18 cellular contexts compared by ENCODE assay signal in genomic region chr5:177020033-177020432, GRCh38. TPM values are rescaled to one million over a fixed set of nuclear protein-coding genes. Genes with fewer than 3 reads are reported as not detected.
DNase-seq lines count a peak whose midpoint lies in the region; ATAC-seq, FAIRE-seq and TF ChIP-seq lines count a peak whose summit lies in the region.
"Had no signal": no experiment of that assay in that cellular context is flagged by ENCODE, and none has a peak within 500 bp of the region (broad histone marks: within the 10 kb centered on the region; RNA-seq: fewer than 3 reads in every experiment).

No MANE protein-coding gene starts in this region.

- no peaks in the 10 kb centered on the region for H3K9me3 ChIP-seq in CD4-positive, alpha-beta T cell (ENCODE audit: control insufficient read depth, low read length)
- H3K9me3 ChIP-seq in K562 (replicated peaks; ENCODE audit: control insufficient read depth, insufficient read depth, low read depth, low read length) (no peaks in the 10 kb centered on the region), GM23248 (ENCODE audit: low read depth) (no peaks in the 10 kb centered on the region)
- H3K9me3 ChIP-seq: A549; BLaER1 treated with 17β-estradiol and CSF1 and Interleukin-3, amounts not matched to agents 10 nM and 100 nM; Caco-2 had no signal

- 88% methylated on average over 2 of the region's 2 CpGs for WGBS in K562 (ENCODE audit: insufficient coverage, low coverage, missing lambda C conversion rate)
- WGBS in GM23248 (ENCODE audit: low coverage in 1 of 2, low lambda C conversion rate in 2 of 2, missing lambda C conversion rate in 2 of 2), 2 experiments = 88 to 96% methylated on average over 2 of the region's 2 CpGs

- H3K4me3 ChIP-seq in K562 (no peak overlapping the region), GM23248 (no peak overlapping the region)
- H3K4me3 ChIP-seq: A549; BLaER1 treated with 17β-estradiol and CSF1 and Interleukin-3, amounts not matched to agents 10 nM and 100 nM had no signal

- H3K27me3 ChIP-seq in CD4-positive, alpha-beta T cell (ENCODE audit: control insufficient read depth, insufficient read depth, low read length) = no peaks in the 10 kb centered on the region
- no peaks in the 10 kb centered on the region for H3K27me3 ChIP-seq in K562 (ENCODE audit: control insufficient read depth in 2 of 2, insufficient read depth in 2 of 2, low read length in 2 of 2)
- no peaks in the 10 kb centered on the region for H3K27me3 ChIP-seq in GM23248 (replicated peaks; ENCODE audit: insufficient read depth)
- H3K27me3 ChIP-seq: BLaER1 treated with 17β-estradiol and CSF1 and Interleukin-3, amounts not matched to agents 10 nM and 100 nM had no signal

- POLR2A ChIA-PET in CD4-positive, alpha-beta T cell (lab: Charles Lee) = interaction anchor here (0.7 to 1.6 kb wide), 2 partner anchors 13 to 15 kb away, joined by 3 to 7 read pairs; partner anchors contain the start of gene UIMC1
- POLR2A ChIA-PET in K562 (lab: Yijun Ruan, JAX) = interaction anchor here (0.6 to 1.2 kb wide), 3 partner anchors 22 to 152 kb away, joined by 3 to 5 read pairs (median 3); no protein-coding TSS in a partner anchor

- peaks cover 46% of the 10 kb centered on the region for H3K79me2 ChIP-seq in K562 (ENCODE audit: control insufficient read depth, insufficient read depth, low read length)
- H3K79me2 ChIP-seq in GM23248 (ENCODE audit: insufficient read depth) = peaks cover 40% of the 10 kb centered on the region

- no peaks in the 10 kb centered on the region for H3K27me3 Mint-ChIP-seq in activated T-cell treated with anti-CD3 and anti-CD28 coated beads, Interleukin-2, amount 50 U/mL, for 4 hours (ENCODE audit: low read depth)
- H3K27me3 Mint-ChIP-seq in CD4-positive, alpha-beta T cell = no peaks in the 10 kb centered on the region
- no peaks in the 10 kb centered on the region for H3K27me3 Mint-ChIP-seq in neural crest cell (ENCODE audit: low read depth)
- H3K27me3 Mint-ChIP-seq: B cell had no signal

- peaks cover 3% of the 10 kb centered on the region for H3K36me3 Mint-ChIP-seq in activated T-cell treated with anti-CD3 and anti-CD28 coated beads, Interleukin-2, amount 50 U/mL, for 4 hours (ENCODE audit: insufficient read depth)
- peaks cover 15% of the 10 kb centered on the region for H3K36me3 Mint-ChIP-seq in CD4-positive, alpha-beta T cell (ENCODE audit: low read depth)
- peaks cover 4% of the 10 kb centered on the region for H3K36me3 Mint-ChIP-seq in neural crest cell (ENCODE audit: low read depth)

- no peak for FAIRE-seq in K562 (lab: Jason Lieb, UNC)
- FAIRE-seq: A549, D721Med, G401.6, GM12891, H1 had no signal

- no TSS peak for BruUV-seq in K562 (replicated peaks; lab: Mats Ljungman, UMichigan)

- intact Hi-C loops in CD4-positive, alpha-beta T cell (cut with DNase I, micrococcal nuclease) = loop anchor here in 1 of 2 experiments (5.0 kb wide), 1 partner anchor 112 kb away; the partner anchor contains the start of gene NSD1
- intact Hi-C loops in K562 (cut with micrococcal nuclease) = no loop called here

- no peak for TF ChIP-seq CTCF in CD4-positive, alpha-beta T cell (IDR thresholded peaks at IDR 0.05)
- TF ChIP-seq CTCF in K562 (IDR thresholded peaks at IDR 0.05 in 2 of 3, conservative IDR thresholded peaks at IDR 0.05 in 1 of 3; ENCODE audit: insufficient read depth in 2 of 3, low read depth in 1 of 3, low read length in 3 of 3) = no peak
- TF ChIP-seq CTCF in neural crest cell (conservative IDR thresholded peaks at IDR 0.05) = no peak

- H3K9me3 Mint-ChIP-seq in activated T-cell treated with anti-CD3 and anti-CD28 coated beads, Interleukin-2, amount 50 U/mL, for 4 hours = no peaks in the 10 kb centered on the region
- H3K9me3 Mint-ChIP-seq in CD4-positive, alpha-beta T cell = no peaks in the 10 kb centered on the region
- no peaks in the 10 kb centered on the region for H3K9me3 Mint-ChIP-seq in neural crest cell
- H3K9me3 Mint-ChIP-seq: H9 had no signal

- CTCF ChIA-PET in CD4-positive, alpha-beta T cell (lab: Charles Lee) = interaction anchor here (1.3 to 1.5 kb wide), 3 partner anchors 14 to 52 kb away, joined by 3 to 5 read pairs (median 3); no protein-coding TSS in a partner anchor
- CTCF ChIA-PET in K562 (lab: Yijun Ruan, JAX; ENCODE audit: low intra/inter-chr PET ratio) = no interaction called here

- no peaks in the 10 kb centered on the region for H3K9me2 ChIP-seq in GM23248 (ENCODE audit: insufficient read depth)

- H3K4me2 ChIP-seq in K562 (ENCODE audit: insufficient read depth, low read length) = no peak overlapping the region
- no peak overlapping the region for H3K4me2 ChIP-seq in GM23248 (ENCODE audit: unreplicated experiment)
- H3K4me2 ChIP-seq: A549; BLaER1 treated with 17β-estradiol and CSF1 and Interleukin-3, amounts not matched to agents 10 nM and 100 nM had no signal

- peaks cover 9% of the 10 kb centered on the region for H3K36me3 ChIP-seq in K562 (ENCODE audit: control insufficient read depth, insufficient read depth, low read length)
- no peaks in the 10 kb centered on the region for H3K36me3 ChIP-seq in GM23248 (ENCODE audit: low read depth)

- no peak for TF ChIP-seq EP300 in K562 (IDR thresholded peaks at IDR 0.05; ENCODE audit: low read length)

- H4K20me1 ChIP-seq in K562 (replicated peaks; ENCODE audit: control insufficient read depth, insufficient read depth, low read length) = no peaks in the 10 kb centered on the region
- H4K20me1 ChIP-seq in GM23248 (ENCODE audit: insufficient read depth) = no peaks in the 10 kb centered on the region

- DNase-seq in activated T-cell treated with anti-CD3 and anti-CD28 coated beads, Interleukin-2, amount 50 U/mL, for 4 hours = no peak
- no peak for DNase-seq in activated T-cell treated with anti-CD3 and anti-CD28 coated beads for 4 hours
- DNase-seq in CD4-positive, alpha-beta T cell = no peak
- no peak for DNase-seq in K562 (ENCODE audit: extremely low read depth in 1 of 4, low spot score in 3 of 4)
- no peak for DNase-seq in neural crest cell (ENCODE audit: low read depth, low spot score)
- DNase-seq in AG08396 (ENCODE audit: low spot score) = no peak
- no peak for DNase-seq in GM23248
- DNase-seq: Caco-2, H9 had no signal

- H3K4me3 Mint-ChIP-seq in activated T-cell treated with anti-CD3 and anti-CD28 coated beads, Interleukin-2, amount 50 U/mL, for 4 hours = peak overlapping the region; percentile 16
- H3K4me3 Mint-ChIP-seq in CD4-positive, alpha-beta T cell = peak overlapping the region; percentile 61
- H3K4me3 Mint-ChIP-seq in neural crest cell = peak overlapping the region; percentile 14
- H3K4me3 Mint-ChIP-seq: B cell, H9 had no signal

- H3K9me1 ChIP-seq in K562 (ENCODE audit: control insufficient read depth, insufficient read depth, low read length) = no peaks in the 10 kb centered on the region

- no peak overlapping the region for H3K27ac ChIP-seq in CD4-positive, alpha-beta T cell (ENCODE audit: low read depth, low read length)
- H3K27ac ChIP-seq in K562 (ENCODE audit: extremely low read depth, low read depth, low read length) = no peak overlapping the region
- H3K27ac ChIP-seq in GM23248 = no peak overlapping the region
- H3K27ac ChIP-seq: 22Rv1; A549; BLaER1 treated with 17β-estradiol and CSF1 and Interleukin-3, amounts not matched to agents 10 nM and 100 nM had no signal

- no peak overlapping the region for H2AFZ ChIP-seq in K562 (ENCODE audit: low read depth, low read length)
- no peak overlapping the region for H2AFZ ChIP-seq in GM23248

- peaks cover 24% of the 10 kb centered on the region for H3K4me1 Mint-ChIP-seq in activated T-cell treated with anti-CD3 and anti-CD28 coated beads, Interleukin-2, amount 50 U/mL, for 4 hours (ENCODE audit: low read depth)
- H3K4me1 Mint-ChIP-seq in CD4-positive, alpha-beta T cell (ENCODE audit: low read depth) = peaks cover 36% of the 10 kb centered on the region
- peaks cover 30% of the 10 kb centered on the region for H3K4me1 Mint-ChIP-seq in neural crest cell

- no peak for ATAC-seq in activated T-cell treated with anti-CD3 and anti-CD28 coated beads, Interleukin-2, amount 50 U/mL, for 4 hours
- no peak for ATAC-seq in CD4-positive, alpha-beta T cell (ENCODE audit: poor library complexity)
- no peak for ATAC-seq in K562
- no peak for ATAC-seq in GM21825 (IDR thresholded peaks at IDR 0.05; ENCODE audit: unreplicated experiment)
- ATAC-seq: A549 had no signal

- TF ChIP-seq POLR2A in K562 (conservative IDR thresholded peaks at IDR 0.05) = no peak

- in situ Hi-C loops in K562 (cut with MboI) = no loop called here
- in situ Hi-C loops in GM23248 (cut with MboI) = no loop called here

- no peaks in the 10 kb centered on the region for H3F3A ChIP-seq in GM23248 (ENCODE audit: insufficient read depth)

- no peak overlapping the region for H3K27ac Mint-ChIP-seq in CD4-positive, alpha-beta T cell
- peak overlapping the region; percentile 44 for H3K27ac Mint-ChIP-seq in neural crest cell (ENCODE audit: unreplicated experiment)
- H3K27ac Mint-ChIP-seq: B cell, H9 had no signal

- H3K9ac ChIP-seq in K562 (ENCODE audit: insufficient read depth in 1 of 2, low read depth in 2 of 2, low read length in 2 of 2) = no peak overlapping the region
- H3K9ac ChIP-seq in GM23248 = no peak overlapping the region
- H3K9ac ChIP-seq: BLaER1 treated with 17β-estradiol and CSF1 and Interleukin-3, amounts not matched to agents 10 nM and 100 nM had no signal

- peaks cover 19 to 22% of the 10 kb centered on the region in 2 experiments; a peak in 4 of 5 replicates for H3K4me1 ChIP-seq in K562 (replicated peaks in 1 of 2; ENCODE audit: control insufficient read depth in 2 of 2, insufficient read depth in 2 of 2, low read length in 2 of 2)
- H3K4me1 ChIP-seq in GM23248 (ENCODE audit: insufficient read depth) = peaks cover 16% of the 10 kb centered on the region

- TF ChIP-seq RAD21 in K562 (CRISPR knock-in tag; conservative IDR thresholded peaks at IDR 0.05 in 1 of 2, IDR thresholded peaks at IDR 0.05 in 1 of 2) = no peak

RNA-seq across cellular contexts. Expression of gene ZNF346, which starts 2.5 kb away (rescaled TPM):
- total RNA-seq in activated T-cell treated with anti-CD3 and anti-CD28 coated beads, Interleukin-2, amount 50 U/mL, for 4 hours = 10 to 100 TPM; 18.7 to 21.7 (median 21.3) TPM
- 10 to 100 TPM; 14.3 to 19.0 TPM for total RNA-seq in CD4-positive, alpha-beta T cell
- 84.4 and 88.6 TPM in 2 replicates for total RNA-seq in K562 (2011; cell fraction: chromatin; rRNA removed; ENCODE audit: low replicate concordance)
- 41.8 and 47.2 TPM in 2 replicates for total RNA-seq in K562 (2011; cell fraction: nucleolus; rRNA removed)
- total RNA-seq in K562 (2011; cell fraction: nucleoplasm; rRNA removed) = 67.8 and 84.8 TPM in 2 replicates
- total RNA-seq in K562 (2014; rRNA removed) (19.5 and 29.8 TPM in 2 replicates), K562 (2014; rRNA removed; fragmentation: Illumina TruSeq; extraction: Trizol) (20.1 and 23.1 TPM in 2 replicates), K562 (2015; rRNA removed; fragmentation: Illumina TruSeq; extraction: Trizol) (20.8 and 21.8 TPM in 2 replicates), K562 (2021) (20.5 and 21.1 TPM in 2 replicates), neural crest cell (39.6 and 41.5 TPM in 2 replicates)
- polyA plus RNA-seq in K562 (2011; rRNA removed) (21.7 and 24.6 TPM in 2 replicates), K562 (2014; fragmentation: Illumina TruSeq; extraction: Trizol) (24.8 and 25.1 TPM in 2 replicates), K562 (2014; fragmentation: Nextera tagmentation; extraction: Ambion mirVana) (1 to 10 TPM; 5.0 to 6.5 TPM), K562 (2014; rRNA removed) (16.8 and 20.2 TPM in 2 replicates), GM23248 (2016; fragmentation: Nextera tagmentation; extraction: Ambion mirVana) (11.6 and 14.8 TPM in 2 replicates)
- polyA plus RNA-seq in K562 (2011; cell fraction: cytosol; rRNA removed) = 21.5 and 22.3 TPM in 2 replicates
- 27.9 and 29.2 TPM in 2 replicates for polyA plus RNA-seq in K562 (2011; cell fraction: nucleus; rRNA removed)
- 16.4 and 19.9 TPM in 2 replicates for polyA plus RNA-seq in K562 (2012)
- polyA minus RNA-seq in K562 (2011; rRNA and poly(A)+ RNA removed) = 24.4 and 25.1 TPM in 2 replicates
- polyA minus RNA-seq in K562 (2011; cell fraction: cytosol; rRNA and poly(A)+ RNA removed) = 11.6 and 18.0 TPM in 2 replicates
- 14.3 and 22.0 TPM in 2 replicates for polyA minus RNA-seq in K562 (2011; cell fraction: nucleus; rRNA and poly(A)+ RNA removed)
- total RNA-seq in GM23248 (2014; rRNA removed; shearing (Covaris generic)) = 9.9 and 13.5 TPM in 2 replicates

RNA-seq across cellular contexts. Expression of gene UIMC1, which starts 13.5 kb away (rescaled TPM):
- total RNA-seq in activated T-cell treated with anti-CD3 and anti-CD28 coated beads, Interleukin-2, amount 50 U/mL, for 4 hours = 10 to 100 TPM; 51.7 to 64.2 (median 57.1) TPM
- total RNA-seq in CD4-positive, alpha-beta T cell = 10 to 100 TPM; 42.3 to 50.8 TPM
- total RNA-seq in K562 (2011; cell fraction: chromatin; rRNA removed; ENCODE audit: low replicate concordance) = 63.6 and 136 TPM in 2 replicates
- 26.2 and 34.3 TPM in 2 replicates for total RNA-seq in K562 (2011; cell fraction: nucleolus; rRNA removed)
- 68.0 and 110 TPM in 2 replicates for total RNA-seq in K562 (2011; cell fraction: nucleoplasm; rRNA removed)
- total RNA-seq in K562 (2014; rRNA removed) = 28.5 and 33.3 TPM in 2 replicates
- total RNA-seq in K562 (2014; rRNA removed; fragmentation: Illumina TruSeq; extraction: Trizol) = 51.7 and 52.3 TPM in 2 replicates
- 41.6 and 49.2 TPM in 2 replicates for total RNA-seq in K562 (2015; rRNA removed; fragmentation: Illumina TruSeq; extraction: Trizol)
- total RNA-seq in K562 (2021) = 44.8 and 46.3 TPM in 2 replicates
- 31.1 and 33.5 TPM in 2 replicates for polyA plus RNA-seq in K562 (2011; rRNA removed)
- polyA plus RNA-seq in K562 (2011; cell fraction: cytosol; rRNA removed) = 7.2 and 16.6 TPM in 2 replicates
- 35.3 and 51.1 TPM in 2 replicates for polyA plus RNA-seq in K562 (2011; cell fraction: nucleus; rRNA removed)
- 21.9 and 25.1 TPM in 2 replicates for polyA plus RNA-seq in K562 (2012)
- 37.6 and 43.7 TPM in 2 replicates for polyA plus RNA-seq in K562 (2014; fragmentation: Illumina TruSeq; extraction: Trizol)
- polyA plus RNA-seq in K562 (2014; fragmentation: Nextera tagmentation; extraction: Ambion mirVana) = 10 to 100 TPM; 14.9 to 23.6 TPM
- 34.0 and 36.8 TPM in 2 replicates for polyA plus RNA-seq in K562 (2014; rRNA removed)
- polyA minus RNA-seq in K562 (2011; rRNA and poly(A)+ RNA removed) = 47.1 and 79.1 TPM in 2 replicates
- polyA minus RNA-seq in K562 (2011; cell fraction: cytosol; rRNA and poly(A)+ RNA removed) = 20.4 and 21.0 TPM in 2 replicates
- polyA minus RNA-seq in K562 (2011; cell fraction: nucleus; rRNA and poly(A)+ RNA removed) = 22.8 and 45.4 TPM in 2 replicates
- total RNA-seq in neural crest cell = 45.4 and 46.6 TPM in 2 replicates
- total RNA-seq in GM23248 (2014; rRNA removed; shearing (Covaris generic)) = 13.9 and 27.6 TPM in 2 replicates
- polyA plus RNA-seq in GM23248 (2016; fragmentation: Nextera tagmentation; extraction: Ambion mirVana) = 17.5 and 18.4 TPM in 2 replicates
